Comparison of ENCODE assay signal across 38 cellular contexts in the genomic region with DNA sequence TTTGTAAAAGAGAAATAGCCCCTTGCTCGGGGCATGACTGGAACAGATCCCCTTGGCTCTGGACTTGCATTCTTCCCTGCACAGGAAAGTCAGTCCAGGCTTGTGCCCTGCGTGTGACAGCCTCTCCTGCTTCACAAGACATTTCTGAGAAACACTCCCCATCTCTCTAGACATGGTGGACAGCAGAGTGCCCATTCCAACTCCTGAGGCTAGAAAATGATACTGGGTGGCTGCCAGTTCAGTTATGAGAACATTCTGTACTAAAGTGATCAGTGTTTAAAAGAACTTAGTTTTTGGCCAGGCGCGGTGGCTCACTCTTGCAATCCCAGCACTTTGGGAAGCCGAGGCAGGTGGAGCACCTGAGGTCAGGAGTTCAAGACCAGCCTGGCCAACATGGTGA. TPM values are rescaled to one million over a fixed set of nuclear protein-coding genes. Genes with fewer than 3 reads are reported as not detected.
"Had no signal": no experiment of that assay in that cellular context is flagged by ENCODE, and none has a peak within 500 bp of the region (broad histone marks: within the 10 kb centered on the region; RNA-seq: fewer than 3 reads in every experiment).

No MANE protein-coding gene starts in this region.

- H3K36me3 ChIP-seq: adrenal gland, breast epithelium, Peyer's patch, WERI-Rb-1 had no signal

- H3K27me3 ChIP-seq: adrenal gland, body of pancreas, Peyer's patch had no signal

- H3K9me3 ChIP-seq: adrenal gland, body of pancreas, breast epithelium, Peyer's patch had no signal

- H3K27ac ChIP-seq: adrenal gland, body of pancreas, KMS-11, Peyer's patch, WERI-Rb-1 had no signal

- ATAC-seq: activated CD8-positive, alpha-beta T cell treated with anti-CD3 and anti-CD28 coated beads for 36 hours; activated naive CD4-positive, alpha-beta T cell treated with anti-CD3 and anti-CD28 coated beads, Interleukin-2, amount 50 U/mL, for 72 hours; activated T-cell treated with anti-CD3 and anti-CD28 coated beads, Interleukin-2, amount 50 U/mL, for 4 hours; body of pancreas; PC-3; Right ventricle myocardium inferior; SK-N-SH treated with all-trans-retinoic acid at 6 μM for 48 hours had no signal

- H3K4me1 ChIP-seq: adrenal gland, body of pancreas, breast epithelium, Peyer's patch had no signal

- H3K4me3 ChIP-seq: adrenal gland, body of pancreas, breast epithelium, Peyer's patch had no signal

- H3K9ac ChIP-seq: KMS-11 had no signal

- DNase-seq: activated CD4-positive, alpha-beta T cell treated with anti-CD3 and anti-CD28 coated beads, Interleukin-2, amount 10 ng/mL, durations not matched to agents 24 days and 14 days; activated CD4-positive, alpha-beta T cell treated with anti-CD3 and anti-CD28 coated beads, Interleukin-2, amount 50 U/mL, for 4 hours; activated CD4-positive, CD25-positive, alpha-beta regulatory T cell; activated CD8-positive, alpha-beta T cell treated with anti-CD3 and anti-CD28 coated beads for 36 hours; activated gamma-delta T cell treated with Interleukin-2 at 50 U/mL for 16 hours; activated naive CD4-positive, alpha-beta T cell treated with anti-CD3 and anti-CD28 coated beads for 36 hours; activated T-cell treated with anti-CD3 and anti-CD28 coated beads for 4 hours; activated T-cell treated with anti-CD3 and anti-CD28 coated beads, Interleukin-2, amount 50 U/mL, for 4 hours; body of pancreas; NCI-H1105; NCI-H1417 treated with DMSO at 0.1 percent for 48 hours; NCI-H1694; NCI-H1930; NCI-H2081 treated with DMSO at 0.1 percent for 48 hours; NCI-H345; NCI-H510A; NCI-H526; NCI-H748 treated with DMSO at 0.1 percent for 48 hours; NK-92 treated with Interleukin-12 subunit alpha and Interleukin-12 subunit beta, amount 100 ng/mL, for 24 hours; PC-3; Peyer's patch; RPMI8226; SIG-M5; SW 1271; T-helper 1 cell; T-helper 2 cell; T-helper 9 cell; WERI-Rb-1 had no signal

- H3K4me2 ChIP-seq: KMS-11 had no signal

RNA-seq across cellular contexts. Expression of gene TGM3, which starts 41.3 kb away (rescaled TPM):
- total RNA-seq: activated CD4-positive, alpha-beta T cell treated with anti-CD3 and anti-CD28 coated beads, Interleukin-2, amount 10 ng/mL, durations not matched to agents 24 days and 14 days; activated CD8-positive, alpha-beta T cell treated with anti-CD3 and anti-CD28 coated beads for 36 hours; activated naive CD4-positive, alpha-beta T cell treated with anti-CD3 and anti-CD28 coated beads for 36 hours; activated T-helper 1 cell treated with anti-CD3 and anti-CD28 coated beads, Interleukin-12 subunit alpha, Interleukin-12 subunit beta, Interleukin-2, Interleukin-4 antibody, amounts not matched to agents 30 ng/mL and 10 ng/mL and 1 ng/mL, durations not matched to agents 14 hours and 24 hours and 36 hours; astrocyte; breast epithelium; M059J; PC-3; Right ventricle myocardium inferior; SK-MEL-5 had no signal

RNA-seq across cellular contexts. Expression of gene TGM6, which starts 43.6 kb away (rescaled TPM):
- total RNA-seq: activated CD4-positive, alpha-beta T cell treated with anti-CD3 and anti-CD28 coated beads, Interleukin-2, amount 10 ng/mL, durations not matched to agents 24 days and 14 days; activated CD8-positive, alpha-beta T cell treated with anti-CD3 and anti-CD28 coated beads for 36 hours; activated naive CD4-positive, alpha-beta T cell treated with anti-CD3 and anti-CD28 coated beads for 36 hours; activated naive CD4-positive, alpha-beta T cell treated with anti-CD3 and anti-CD28 coated beads, Interleukin-2, amount 50 U/mL, for 72 hours; activated T-cell treated with anti-CD3 and anti-CD28 coated beads, Interleukin-2, amount 50 U/mL, for 4 hours; activated T-helper 1 cell treated with anti-CD3 and anti-CD28 coated beads, Interleukin-12 subunit alpha, Interleukin-12 subunit beta, Interleukin-2, Interleukin-4 antibody, amounts not matched to agents 30 ng/mL and 10 ng/mL and 1 ng/mL, durations not matched to agents 14 hours and 24 hours and 36 hours; adrenal gland; astrocyte; body of pancreas; breast epithelium; M059J; PC-3; Peyer's patch; Right ventricle myocardium inferior; SK-MEL-5 had no signal
- polyA plus RNA-seq: adrenal gland had no signal
